Comparison of ENCODE assay signal across 11 cellular contexts in the genomic region with DNA sequence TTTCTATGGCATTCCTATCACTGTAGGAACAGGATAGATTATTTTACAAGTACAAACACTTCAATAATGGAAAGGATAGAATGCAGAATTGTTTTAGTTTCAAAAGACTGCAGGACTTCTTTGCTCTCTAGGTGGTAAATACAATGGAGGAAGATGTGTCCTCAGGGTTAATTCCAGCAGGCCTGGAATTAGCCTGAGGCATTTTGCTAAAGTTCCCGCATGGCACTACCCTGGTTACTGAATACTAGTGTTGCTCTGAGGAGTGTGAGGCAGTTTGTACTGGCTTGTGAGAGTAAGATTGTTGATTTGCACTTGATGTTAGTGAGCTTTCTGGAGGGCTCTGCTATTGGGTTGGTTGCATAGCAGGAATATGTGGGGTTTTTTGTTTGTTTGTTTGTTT.
DNase-seq lines count a peak whose midpoint lies in the region; ATAC-seq, FAIRE-seq and TF ChIP-seq lines count a peak whose summit lies in the region.
"Had no signal": no experiment of that assay in that cellular context is flagged by ENCODE, and none has a peak within 500 bp of the region (broad histone marks: within the 10 kb centered on the region; RNA-seq: fewer than 3 reads in every experiment).

No MANE protein-coding gene starts in this region.

- no peaks in the 10 kb centered on the region for H3K9me3 ChIP-seq in HCT116 (ENCODE audit: control insufficient read depth in 1 of 2, insufficient read depth in 1 of 2, low read depth in 1 of 2, low read length in 2 of 2)

- H2BK5ac ChIP-seq in mesendoderm (ENCODE audit: low read length), result no peak overlapping the region

- no peak overlapping the region for H3K23ac ChIP-seq in mesendoderm (ENCODE audit: low read length)

- RAD21 ChIA-PET in HCT116 (lab: Charles Lee; ENCODE audit: low non-redundant PET in 1 of 2, low total read pairs in 2 of 2, uncharacterized antibody in 2 of 2, unreplicated experiment in 2 of 2), result no interaction called here

- H3K4me1 ChIP-seq in HCT116 (ENCODE audit: control insufficient read depth in 1 of 2, insufficient read depth in 2 of 2, low read length in 2 of 2) (no peaks in the 10 kb centered on the region), mesendoderm (ENCODE audit: control insufficient read depth, low read depth, low read length) (no peaks in the 10 kb centered on the region)

- H3K4me3 ChIP-seq in HCT116 (replicated peaks in 1 of 2; ENCODE audit: low read depth in 1 of 2, low read length in 2 of 2), result no peak overlapping the region
- H3K4me3 ChIP-seq in mesendoderm (ENCODE audit: low read length), result no peak overlapping the region

- no peak overlapping the region for H3K27ac ChIP-seq in HCT116 (ENCODE audit: low read depth, low read length)
- no peak overlapping the region for H3K27ac ChIP-seq in mesendoderm (ENCODE audit: low read depth, low read length)
- H3K27ac ChIP-seq: C4-2B had no signal

- POLR2A ChIA-PET in HCT116 (lab: Charles Lee), result no interaction called here

- no peak overlapping the region for H3K4ac ChIP-seq in mesendoderm (ENCODE audit: low read depth, low read length)

- H3K18ac ChIP-seq in mesendoderm (ENCODE audit: low read length), result no peak overlapping the region

- CTCF ChIA-PET in HCT116 (lab: Charles Lee), result interaction anchor here (0.9 to 1.7 kb wide), 11 partner anchors 11 to 718 kb away, joined by 3 to 27 read pairs (median 3); no protein-coding TSS in a partner anchor

- H3K9ac ChIP-seq in HCT116 (ENCODE audit: low read length) (no peak overlapping the region), mesendoderm (ENCODE audit: low read length) (no peak overlapping the region)

- intact Hi-C loops in HCT116 (cut with micrococcal nuclease), result no loop called here

- no peaks in the 10 kb centered on the region for H4K20me1 ChIP-seq in HCT116 (ENCODE audit: insufficient read depth)

- H2BK15ac ChIP-seq in mesendoderm (replicated peaks; ENCODE audit: low read depth), result no peak overlapping the region

- no peak for TF ChIP-seq CTCF in HCT116 (IDR thresholded peaks at IDR 0.05 in 2 of 3, conservative IDR thresholded peaks at IDR 0.05 in 1 of 3; ENCODE audit: borderline replicate concordance in 1 of 3, insufficient read depth in 1 of 3, low read depth in 2 of 3, low read length in 2 of 3)

- BruUV-seq in HCT116 (replicated peaks; lab: Mats Ljungman, UMichigan), result no TSS peak

- DNase-seq in EL, result peak; percentile 8
- no peak for DNase-seq in HCT116 (ENCODE audit: low read depth, low spot score)
- DNase-seq in mesendoderm, result peak; percentile 81
- DNase-seq in DMS79 treated with DMSO at 0.1 percent for 48 hours (lab: John Stamatoyannopoulos, UW), result no peak
- no peak for DNase-seq in activated CD4-positive, alpha-beta T cell treated with anti-CD3 and anti-CD28 coated beads for 48 hours
- no peak for DNase-seq in NCI-H2029 (lab: John Stamatoyannopoulos, UW)
- DNase-seq: NCI-H1436 treated with DMSO at 0.1 percent for 48 hours, NCI-H524 treated with DMSO at 0.1 percent for 48 hours had no signal

- no peak overlapping the region for H2AFZ ChIP-seq in HCT116 (ENCODE audit: low read depth, low read length, poor library complexity, severe bottlenecking)

- no peak for TF ChIP-seq POLR2A in HCT116 (IDR thresholded peaks at IDR 0.05; ENCODE audit: borderline replicate concordance, extremely low read depth, insufficient read depth, insufficient read length)

- no peaks in the 10 kb centered on the region for H3K36me3 ChIP-seq in HCT116 (ENCODE audit: control insufficient read depth in 1 of 2, insufficient read depth in 2 of 2, low read length in 2 of 2)
- H3K36me3 ChIP-seq in mesendoderm (ENCODE audit: control insufficient read depth, insufficient read depth, low read length), result no peaks in the 10 kb centered on the region

- H3K79me2 ChIP-seq in HCT116 (ENCODE audit: insufficient read depth, low read length) (no peaks in the 10 kb centered on the region), mesendoderm (ENCODE audit: control insufficient read depth, insufficient read depth, low read length) (no peaks in the 10 kb centered on the region)

- ATAC-seq in HCT116, result 0 out of 2 replicates have a peak, but pooled peaks have one; percentile 9
- no peak for ATAC-seq in HG03108 (IDR thresholded peaks at IDR 0.05; ENCODE audit: unreplicated experiment)

- H3K9me2 ChIP-seq in HCT116 (ENCODE audit: insufficient read depth), result 0 out of 2 replicates have a peak, but pooled peaks cover 2% of the 10 kb centered on the region

- no peak for TF ChIP-seq RAD21 in HCT116 (IDR thresholded peaks at IDR 0.05; ENCODE audit: low read depth)

- no peak overlapping the region for H4K8ac ChIP-seq in mesendoderm (ENCODE audit: low read depth, low read length)

- no peak overlapping the region for H2BK120ac ChIP-seq in mesendoderm (ENCODE audit: low read depth, low read length)

- no peak overlapping the region for H3K4me2 ChIP-seq in HCT116 (ENCODE audit: low read length)
- H3K4me2 ChIP-seq in mesendoderm (ENCODE audit: low read length), result no peak overlapping the region

- no peak overlapping the region for H2AK5ac ChIP-seq in mesendoderm (ENCODE audit: low read length)

- WGBS in mesendoderm (ENCODE audit: extremely low coverage, insufficient coverage, low lambda C conversion rate), result no CpG with 5 or more reads among the region's 1 CpG

- no peak overlapping the region for H4K5ac ChIP-seq in mesendoderm (ENCODE audit: low read length)

- H3K79me1 ChIP-seq in mesendoderm (ENCODE audit: low read length), result no peaks in the 10 kb centered on the region

- H3K27me3 ChIP-seq in HCT116 (ENCODE audit: insufficient read depth, low read length) (no peaks in the 10 kb centered on the region), mesendoderm (ENCODE audit: insufficient read depth, low read length, poor library complexity) (no peaks in the 10 kb centered on the region)

- peak; percentile 11 for FAIRE-seq in TTC549 (lab: Jason Lieb, UNC)

- no peak overlapping the region for H3K56ac ChIP-seq in mesendoderm (ENCODE audit: low read length)

TF ChIP-seq in HCT116, 20 proteins besides CTCF, POLR2A, EP300 and RAD21 (continues in another document):
- TF ChIP-seq SP1 (IDR thresholded peaks at IDR 0.05; ENCODE audit: low read depth), result no peak
- no peak for TF ChIP-seq ZNF274 (IDR thresholded peaks at IDR 0.05; ENCODE audit: low read depth, low read length)
- TF ChIP-seq SRF (IDR thresholded peaks at IDR 0.05; ENCODE audit: low read depth), result no peak
- no peak for TF ChIP-seq FOSL1 (IDR thresholded peaks at IDR 0.05; ENCODE audit: low read depth)
- no peak for TF ChIP-seq EZH2 (IDR thresholded peaks at IDR 0.05)
- TF ChIP-seq, protein P1, sequence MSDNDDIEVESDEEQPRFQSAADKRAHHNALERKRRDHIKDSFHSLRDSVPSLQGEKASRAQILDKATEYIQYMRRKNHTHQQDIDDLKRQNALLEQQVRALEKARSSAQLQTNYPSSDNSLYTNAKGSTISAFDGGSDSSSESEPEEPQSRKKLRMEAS (IDR thresholded peaks at IDR 0.05), result no peak
- TF ChIP-seq POLR2AphosphoS5 (IDR thresholded peaks at IDR 0.05; ENCODE audit: low read depth, low read length), result no peak
- no peak for TF ChIP-seq EZH2phosphoT487 (IDR thresholded peaks at IDR 0.05; ENCODE audit: borderline replicate concordance)
- no peak for TF ChIP-seq EGR1 (IDR thresholded peaks at IDR 0.05; ENCODE audit: low read depth)
- TF ChIP-seq, protein P2, sequence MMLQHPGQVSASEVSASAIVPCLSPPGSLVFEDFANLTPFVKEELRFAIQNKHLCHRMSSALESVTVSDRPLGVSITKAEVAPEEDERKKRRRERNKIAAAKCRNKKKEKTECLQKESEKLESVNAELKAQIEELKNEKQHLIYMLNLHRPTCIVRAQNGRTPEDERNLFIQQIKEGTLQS (IDR thresholded peaks at IDR 0.05), result no peak
- TF ChIP-seq CEBPB (IDR thresholded peaks at IDR 0.05; ENCODE audit: low read depth), result no peak
- no peak for TF ChIP-seq SIN3A (IDR thresholded peaks at IDR 0.05; ENCODE audit: low read depth)
- TF ChIP-seq, protein P3, sequence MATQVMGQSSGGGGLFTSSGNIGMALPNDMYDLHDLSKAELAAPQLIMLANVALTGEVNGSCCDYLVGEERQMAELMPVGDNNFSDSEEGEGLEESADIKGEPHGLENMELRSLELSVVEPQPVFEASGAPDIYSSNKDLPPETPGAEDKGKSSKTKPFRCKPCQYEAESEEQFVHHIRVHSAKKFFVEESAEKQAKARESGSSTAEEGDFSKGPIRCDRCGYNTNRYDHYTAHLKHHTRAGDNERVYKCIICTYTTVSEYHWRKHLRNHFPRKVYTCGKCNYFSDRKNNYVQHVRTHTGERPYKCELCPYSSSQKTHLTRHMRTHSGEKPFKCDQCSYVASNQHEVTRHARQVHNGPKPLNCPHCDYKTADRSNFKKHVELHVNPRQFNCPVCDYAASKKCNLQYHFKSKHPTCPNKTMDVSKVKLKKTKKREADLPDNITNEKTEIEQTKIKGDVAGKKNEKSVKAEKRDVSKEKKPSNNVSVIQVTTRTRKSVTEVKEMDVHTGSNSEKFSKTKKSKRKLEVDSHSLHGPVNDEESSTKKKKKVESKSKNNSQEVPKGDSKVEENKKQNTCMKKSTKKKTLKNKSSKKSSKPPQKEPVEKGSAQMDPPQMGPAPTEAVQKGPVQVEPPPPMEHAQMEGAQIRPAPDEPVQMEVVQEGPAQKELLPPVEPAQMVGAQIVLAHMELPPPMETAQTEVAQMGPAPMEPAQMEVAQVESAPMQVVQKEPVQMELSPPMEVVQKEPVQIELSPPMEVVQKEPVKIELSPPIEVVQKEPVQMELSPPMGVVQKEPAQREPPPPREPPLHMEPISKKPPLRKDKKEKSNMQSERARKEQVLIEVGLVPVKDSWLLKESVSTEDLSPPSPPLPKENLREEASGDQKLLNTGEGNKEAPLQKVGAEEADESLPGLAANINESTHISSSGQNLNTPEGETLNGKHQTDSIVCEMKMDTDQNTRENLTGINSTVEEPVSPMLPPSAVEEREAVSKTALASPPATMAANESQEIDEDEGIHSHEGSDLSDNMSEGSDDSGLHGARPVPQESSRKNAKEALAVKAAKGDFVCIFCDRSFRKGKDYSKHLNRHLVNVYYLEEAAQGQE (IDR thresholded peaks at IDR 0.05; ENCODE audit: low read depth), result no peak
- TF ChIP-seq TCF7L2 (IDR thresholded peaks at IDR 0.05; ENCODE audit: borderline replicate concordance, extremely low read depth, insufficient read depth, insufficient read length), result no peak
- no peak for TF ChIP-seq CBX3 (IDR thresholded peaks at IDR 0.05; ENCODE audit: low read depth)
- TF ChIP-seq JUND (IDR thresholded peaks at IDR 0.05), result no peak
- no peak for TF ChIP-seq ELF1 (IDR thresholded peaks at IDR 0.05; ENCODE audit: borderline replicate concordance, low read depth)
- TF ChIP-seq YY1 (IDR thresholded peaks at IDR 0.05; ENCODE audit: extremely low read depth, insufficient replicate concordance, low read depth, low read length), result no peak

Comparison
In these comparisons a context has a peak if more than half of its experiments do, and no peak if none do; other contexts are left out.
1. DNase-seq: peak in EL (single experiment) and mesendoderm (single experiment); none in HCT116 (single experiment), DMS79 treated with DMSO at 0.1 percent for 48 hours (single experiment), activated CD4-positive, alpha-beta T cell treated with anti-CD3 and anti-CD28 coated beads for 48 hours (single experiment) and NCI-H2029 (single experiment).